10 cellular contexts compared by ENCODE assay signal in the genomic region with DNA sequence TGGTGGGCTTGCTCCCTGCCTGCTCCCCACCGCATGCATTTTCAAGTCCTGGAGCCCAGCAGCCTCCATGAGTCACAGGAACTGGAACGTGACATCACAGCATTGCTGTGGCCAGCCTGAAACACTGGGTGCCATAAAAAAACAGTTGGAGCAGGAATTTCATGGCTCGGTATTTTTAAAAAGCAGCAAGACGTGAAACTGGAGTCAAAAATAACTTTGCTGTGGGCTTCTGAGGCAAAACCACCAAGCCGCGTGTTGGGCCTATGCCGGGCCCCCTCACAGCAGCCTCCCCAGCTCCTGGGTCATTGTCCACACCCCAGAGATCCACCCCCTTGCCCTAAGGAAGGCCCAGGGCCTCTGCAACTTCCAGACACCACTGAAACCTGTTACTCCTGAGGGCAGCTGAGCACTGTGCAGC. TPM values are rescaled to one million over a fixed set of nuclear protein-coding genes. Genes with fewer than 3 reads are reported as not detected.
DNase-seq lines count a peak whose midpoint lies in the region; ATAC-seq and TF ChIP-seq lines count a peak whose summit lies in the region.
"Had no signal": no experiment of that assay in that cellular context is flagged by ENCODE, and none has a peak within 500 bp of the region (broad histone marks: within the 10 kb centered on the region; RNA-seq: fewer than 3 reads in every experiment).

No MANE protein-coding gene starts in this region.

- peaks cover 26 to 29% of the 10 kb centered on the region in 2 donors for H3K4me1 Mint-ChIP-seq in natural killer cell treated with Interleukin-12 subunit alpha and Interleukin-12 subunit beta and Interleukin-15 and Interleukin-18, amount 100 ng/mL, for 72 hours (ENCODE audit: low read depth in 2 of 2)
- H3K4me1 Mint-ChIP-seq in natural killer cell = peaks cover 25 to 27% of the 10 kb centered on the region in 2 donors
- H3K4me1 Mint-ChIP-seq in endodermal cell = peaks cover 27% of the 10 kb centered on the region
- H3K4me1 Mint-ChIP-seq in activated CD8-positive, alpha-beta memory T cell treated with anti-CD3 and anti-CD28 coated beads, Interleukin-2, amount 10 ng/mL, durations not matched to agents 7 days and 5 days = peaks cover 36% of the 10 kb centered on the region

- H3K27ac Mint-ChIP-seq in natural killer cell treated with Interleukin-12 subunit alpha and Interleukin-12 subunit beta and Interleukin-15 and Interleukin-18, amount 100 ng/mL, for 72 hours = no peak overlapping the region
- H3K27ac Mint-ChIP-seq in natural killer cell (no peak overlapping the region), endodermal cell (peak overlapping the region; percentile 84)
- no peak overlapping the region for H3K27ac Mint-ChIP-seq in activated CD8-positive, alpha-beta memory T cell treated with anti-CD3 and anti-CD28 coated beads, Interleukin-2, amount 10 ng/mL, durations not matched to agents 7 days and 5 days
- H3K27ac Mint-ChIP-seq: B cell had no signal

- H3K9me3 ChIP-seq in endodermal cell (ENCODE audit: control insufficient read depth, low read length) (no peaks in the 10 kb centered on the region), muscle layer of duodenum (ENCODE audit: control insufficient read depth in 1 of 2, low read length in 2 of 2) (no peaks in the 10 kb centered on the region)

- no peak overlapping the region for H3K4me3 Mint-ChIP-seq in natural killer cell treated with Interleukin-12 subunit alpha and Interleukin-12 subunit beta and Interleukin-15 and Interleukin-18, amount 100 ng/mL, for 72 hours
- no peak overlapping the region for H3K4me3 Mint-ChIP-seq in natural killer cell
- H3K4me3 Mint-ChIP-seq in endodermal cell = no peak overlapping the region
- H3K4me3 Mint-ChIP-seq in activated CD8-positive, alpha-beta memory T cell treated with anti-CD3 and anti-CD28 coated beads, Interleukin-2, amount 10 ng/mL, durations not matched to agents 7 days and 5 days = no peak overlapping the region
- H3K4me3 Mint-ChIP-seq: B cell had no signal

- peaks cover 23% of the 10 kb centered on the region for H3K4me1 ChIP-seq in endodermal cell (ENCODE audit: control insufficient read depth, insufficient read depth, low read length)
- peaks cover 9 to 22% of the 10 kb centered on the region in 2 donors for H3K4me1 ChIP-seq in muscle layer of duodenum (ENCODE audit: control insufficient read depth in 1 of 2, insufficient read depth in 2 of 2, low read length in 2 of 2)

- TF ChIP-seq CTCF in natural killer cell (IDR thresholded peaks at IDR 0.05) (no peak), endodermal cell (conservative IDR thresholded peaks at IDR 0.05) (no peak)

- peak overlapping the region; percentile 6 for H3K9ac ChIP-seq in endodermal cell (ENCODE audit: extremely low read depth, low read length, poor library complexity, severe bottlenecking)

- WGBS in endodermal cell (ENCODE audit: insufficient coverage in 1 of 2, insufficient read length in 1 of 2), 2 experiments = 88 to 93% methylated on average over 7 of the region's 7 CpGs

- DNase-seq in natural killer cell treated with Interleukin-12 subunit alpha and Interleukin-12 subunit beta and Interleukin-15 and Interleukin-18, amount 100 ng/mL, for 72 hours (ENCODE audit: low spot score) = peak; percentile 26
- no peak for DNase-seq in natural killer cell
- DNase-seq in endodermal cell = no peak
- DNase-seq in iPS-NIHi7 (ENCODE audit: extremely low spot score) = no peak
- DNase-seq in activated CD8-positive, alpha-beta memory T cell treated with anti-CD3 and anti-CD28 coated beads, Interleukin-2, amount 10 ng/mL, durations not matched to agents 7 days and 5 days = no peak
- no peak for DNase-seq in GM19240 (ENCODE audit: insufficient read length, low spot score)
- DNase-seq: NCI-H146 had no signal

- H3K4me3 ChIP-seq in endodermal cell (ENCODE audit: low read length) = no peak overlapping the region
- H3K4me3 ChIP-seq in muscle layer of duodenum (ENCODE audit: low read depth in 1 of 2, low read length in 2 of 2) = no peak overlapping the region

- ATAC-seq in natural killer cell treated with Interleukin-12 subunit alpha and Interleukin-12 subunit beta and Interleukin-15 and Interleukin-18, amount 100 ng/mL, for 72 hours = no peak
- ATAC-seq in natural killer cell = no peak
- no peak for ATAC-seq in activated CD8-positive, alpha-beta memory T cell treated with anti-CD3 and anti-CD28 coated beads, Interleukin-2, amount 10 ng/mL, durations not matched to agents 7 days and 5 days
- no peak for ATAC-seq in HG03139 (IDR thresholded peaks at IDR 0.05; ENCODE audit: unreplicated experiment)

- H3K9me3 Mint-ChIP-seq in natural killer cell treated with Interleukin-12 subunit alpha and Interleukin-12 subunit beta and Interleukin-15 and Interleukin-18, amount 100 ng/mL, for 72 hours = no peaks in the 10 kb centered on the region
- H3K9me3 Mint-ChIP-seq in natural killer cell = no peaks in the 10 kb centered on the region
- H3K9me3 Mint-ChIP-seq in endodermal cell = no peaks in the 10 kb centered on the region
- no peaks in the 10 kb centered on the region for H3K9me3 Mint-ChIP-seq in activated CD8-positive, alpha-beta memory T cell treated with anti-CD3 and anti-CD28 coated beads, Interleukin-2, amount 10 ng/mL, durations not matched to agents 7 days and 5 days (ENCODE audit: low read depth)

- CTCF ChIA-PET in activated CD8-positive, alpha-beta memory T cell treated with anti-CD3 and anti-CD28 coated beads, Interleukin-2, amount 10 ng/mL, durations not matched to agents 7 days and 5 days (lab: Charles Lee) = no interaction called here

- no peaks in the 10 kb centered on the region for H3K27me3 ChIP-seq in endodermal cell (ENCODE audit: control insufficient read depth, insufficient read depth, low read length, poor library complexity, severe bottlenecking)
- H3K27me3 ChIP-seq in muscle layer of duodenum (ENCODE audit: low read depth, low read length) = no peaks in the 10 kb centered on the region

- H3K36me3 ChIP-seq in endodermal cell (ENCODE audit: control insufficient read depth, insufficient read depth, low read length) (peaks cover 4% of the 10 kb centered on the region), muscle layer of duodenum (ENCODE audit: control insufficient read depth in 1 of 2, insufficient read depth in 2 of 2, low read length in 2 of 2) (no peaks in the 10 kb centered on the region)

- H3K27me3 Mint-ChIP-seq in natural killer cell treated with Interleukin-12 subunit alpha and Interleukin-12 subunit beta and Interleukin-15 and Interleukin-18, amount 100 ng/mL, for 72 hours = no peaks in the 10 kb centered on the region
- no peaks in the 10 kb centered on the region for H3K27me3 Mint-ChIP-seq in natural killer cell (ENCODE audit: low read depth in 2 of 2)
- H3K27me3 Mint-ChIP-seq in endodermal cell (ENCODE audit: insufficient read depth) = no peaks in the 10 kb centered on the region
- H3K27me3 Mint-ChIP-seq in activated CD8-positive, alpha-beta memory T cell treated with anti-CD3 and anti-CD28 coated beads, Interleukin-2, amount 10 ng/mL, durations not matched to agents 7 days and 5 days = no peaks in the 10 kb centered on the region
- H3K27me3 Mint-ChIP-seq: B cell had no signal

- no peaks in the 10 kb centered on the region for H3K36me3 Mint-ChIP-seq in natural killer cell treated with Interleukin-12 subunit alpha and Interleukin-12 subunit beta and Interleukin-15 and Interleukin-18, amount 100 ng/mL, for 72 hours
- no peaks in the 10 kb centered on the region for H3K36me3 Mint-ChIP-seq in natural killer cell
- no peaks in the 10 kb centered on the region for H3K36me3 Mint-ChIP-seq in endodermal cell (ENCODE audit: low read depth)
- peaks cover 1% of the 10 kb centered on the region for H3K36me3 Mint-ChIP-seq in activated CD8-positive, alpha-beta memory T cell treated with anti-CD3 and anti-CD28 coated beads, Interleukin-2, amount 10 ng/mL, durations not matched to agents 7 days and 5 days

- intact Hi-C loops in natural killer cell (cut with micrococcal nuclease) = no loop called here

- peak overlapping the region; percentile 27 for H3K27ac ChIP-seq in endodermal cell (ENCODE audit: low read depth, low read length)
- H3K27ac ChIP-seq in muscle layer of duodenum (ENCODE audit: low read length) = peak overlapping the region; percentile 11

RNA-seq across cellular contexts. Expression of a gene that starts 33.8 kb away (rescaled TPM):
- total RNA-seq in natural killer cell treated with Interleukin-12 subunit alpha and Interleukin-12 subunit beta and Interleukin-15 and Interleukin-18, amount 100 ng/mL, for 72 hours = 10 to 100 TPM; 19.4 to 31.0 TPM
- total RNA-seq in natural killer cell (10 to 100 TPM in 2 of 3 donors, 1 to 10 TPM in 1; 8.7 to 17.4 (median 11.6) TPM), endodermal cell (10 to 100 TPM; 14.2 to 16.7 TPM)
- polyA plus RNA-seq in endodermal cell (2013, experiment 1 of 2) = 11.4 TPM
- 9.9 TPM for polyA plus RNA-seq in endodermal cell (2013, experiment 2 of 2)
- 10 to 100 TPM; 24.2 to 29.3 TPM for total RNA-seq in activated CD8-positive, alpha-beta memory T cell treated with anti-CD3 and anti-CD28 coated beads, Interleukin-2, amount 10 ng/mL, durations not matched to agents 7 days and 5 days
